In the genomic region with DNA sequence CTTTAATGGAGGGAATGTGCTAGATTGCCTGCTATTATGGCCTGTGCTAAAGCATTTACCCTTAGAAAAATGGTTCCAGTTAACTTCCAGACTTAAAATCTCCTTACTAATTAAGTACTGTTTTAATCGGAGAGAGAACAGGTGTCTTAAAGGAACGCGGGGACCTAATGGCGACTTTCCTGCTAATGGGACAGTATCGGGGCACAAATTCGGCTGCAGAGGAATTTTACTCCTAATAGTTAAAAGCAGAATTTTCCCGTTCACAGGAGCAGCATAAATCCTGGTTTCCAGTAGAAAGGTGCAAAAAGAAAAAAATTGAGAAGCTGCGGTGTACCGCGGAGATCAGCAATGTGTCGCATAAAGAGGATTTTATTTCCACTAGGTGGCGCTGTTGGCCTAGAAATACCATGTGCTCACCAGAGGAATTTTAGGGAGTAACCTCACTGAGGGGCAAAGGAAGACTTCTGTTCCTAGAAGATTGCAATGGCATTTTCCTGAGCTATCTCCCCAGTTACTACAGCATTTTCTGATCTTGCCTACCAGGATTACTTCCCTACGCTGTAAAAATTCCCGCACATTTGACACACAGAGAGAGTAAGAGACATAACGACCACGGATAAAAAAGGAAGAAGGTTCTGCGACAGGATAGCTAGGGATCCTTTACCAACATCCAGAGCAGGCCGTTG, we compare ENCODE assay signal across 9 cellular contexts. TPM values are rescaled to one million over a fixed set of nuclear protein-coding genes. Genes with fewer than 3 reads are reported as not detected.
DNase-seq lines count a peak whose midpoint lies in the region; ATAC-seq and TF ChIP-seq lines count a peak whose summit lies in the region.
"Had no signal": no experiment of that assay in that cellular context is flagged by ENCODE, and none has a peak within 500 bp of the region (broad histone marks: within the 10 kb centered on the region; RNA-seq: fewer than 3 reads in every experiment).

No MANE protein-coding gene starts in this region.

- H2AFZ ChIP-seq in trophoblast cell (ENCODE audit: insufficient read depth, low read length, poor library complexity): no peak overlapping the region

- CTCF ChIA-PET in Calu3 (lab: Charles Lee): interaction anchor here (0.8 to 1.2 kb wide), 3 partner anchors 20 to 420 kb away, joined by 3 to 5 read pairs (median 3); no protein-coding TSS in a partner anchor

- H2BK120ac ChIP-seq in trophoblast cell (ENCODE audit: insufficient read depth, low read length, poor library complexity): no peak overlapping the region

- no peak overlapping the region for H3K4me3 Mint-ChIP-seq in Calu3 (ENCODE audit: low read depth, unreplicated experiment)
- H3K4me3 Mint-ChIP-seq: activated naive CD8-positive, alpha-beta T cell treated with anti-CD3 and anti-CD28 coated beads, Interleukin-2, amount 10 ng/mL, durations not matched to agents 7 days and 5 days had no signal

- H3K79me2 ChIP-seq in trophoblast cell (ENCODE audit: control insufficient read depth, insufficient read depth, low read length, poor library complexity): no peaks in the 10 kb centered on the region

- H3K4me1 Mint-ChIP-seq in Calu3 (ENCODE audit: low read depth, unreplicated experiment): no peaks in the 10 kb centered on the region
- H3K4me1 Mint-ChIP-seq: activated naive CD8-positive, alpha-beta T cell treated with anti-CD3 and anti-CD28 coated beads, Interleukin-2, amount 10 ng/mL, durations not matched to agents 7 days and 5 days had no signal

- no peak for TF ChIP-seq POLR2A in Peyer's patch (IDR thresholded peaks at IDR 0.05)

- H3K27me3 ChIP-seq in Peyer's patch (no peaks in the 10 kb centered on the region), foreskin keratinocyte (no peaks in the 10 kb centered on the region), trophoblast cell (ENCODE audit: insufficient read depth, low read length) (no peaks in the 10 kb centered on the region)

- no peak overlapping the region for H4K12ac ChIP-seq in trophoblast cell (ENCODE audit: low read depth, low read length)

- H3K4me1 ChIP-seq in Peyer's patch: no peaks in the 10 kb centered on the region
- H3K4me1 ChIP-seq in foreskin keratinocyte: no peaks in the 10 kb centered on the region
- H3K4me1 ChIP-seq in trophoblast cell (ENCODE audit: control insufficient read depth in 1 of 2, insufficient read depth in 2 of 2, low read length in 2 of 2): no peaks in the 10 kb centered on the region

- peak; percentile 83 for TF ChIP-seq CTCF in Calu3 (IDR thresholded peaks at IDR 0.05; ENCODE audit: unreplicated experiment)
- peak; percentile 63 to 80 (median 70) for TF ChIP-seq CTCF in Peyer's patch (IDR thresholded peaks at IDR 0.05)
- TF ChIP-seq CTCF in foreskin keratinocyte (conservative IDR thresholded peaks at IDR 0.05): peak; percentile 79

- no peak overlapping the region for H4K91ac ChIP-seq in trophoblast cell (ENCODE audit: low read depth, low read length)

- no TSS peak for BruUV-seq in Calu3 (replicated peaks; lab: Mats Ljungman, UMichigan)

- H3K36me3 Mint-ChIP-seq in Calu3 (ENCODE audit: insufficient read depth, unreplicated experiment): no peaks in the 10 kb centered on the region

- ATAC-seq in foreskin keratinocyte (peak; percentile 35), HG03457 (IDR thresholded peaks at IDR 0.05; ENCODE audit: unreplicated experiment) (no peak), HG03159 (IDR thresholded peaks at IDR 0.05; ENCODE audit: unreplicated experiment) (no peak)

- no peak overlapping the region for H3K9ac ChIP-seq in trophoblast cell (ENCODE audit: low read length)

- no CpG with 5 or more reads among the region's 18 CpGs for WGBS in trophoblast cell (ENCODE audit: extremely low coverage, insufficient coverage, insufficient read length)

- no peak overlapping the region for H2AK5ac ChIP-seq in trophoblast cell (ENCODE audit: low read length)

- peaks cover 0 to 16% (median 7%) of the 10 kb centered on the region in 4 donors for H3K9me3 ChIP-seq in Peyer's patch
- H3K9me3 ChIP-seq in trophoblast cell (ENCODE audit: insufficient read depth, low read depth, low read length): peaks cover 14% of the 10 kb centered on the region

- intact Hi-C loops in Calu3 (cut with micrococcal nuclease; ENCODE audit: unreplicated experiment): loop anchor here (5.0 to 10.0 kb wide), 3 partner anchors 113 to 493 kb away; a partner anchor contains a TSS

- H3K23ac ChIP-seq in trophoblast cell (ENCODE audit: low read length): no peak overlapping the region

- no peak overlapping the region for H3K18ac ChIP-seq in trophoblast cell (ENCODE audit: low read length)

- peaks cover 76% of the 10 kb centered on the region for H3K27me3 Mint-ChIP-seq in Calu3 (ENCODE audit: unreplicated experiment)

- H3K4me3 ChIP-seq in Peyer's patch (no peak overlapping the region), trophoblast cell (ENCODE audit: low read depth, low read length) (no peak overlapping the region)

- H3K27ac Mint-ChIP-seq in Calu3 (ENCODE audit: unreplicated experiment): no peak overlapping the region
- H3K27ac Mint-ChIP-seq: activated naive CD8-positive, alpha-beta T cell treated with anti-CD3 and anti-CD28 coated beads, Interleukin-2, amount 10 ng/mL, durations not matched to agents 7 days and 5 days had no signal

- no peak overlapping the region for H2BK5ac ChIP-seq in trophoblast cell (ENCODE audit: low read depth, low read length, poor library complexity)

- H2BK12ac ChIP-seq in trophoblast cell (ENCODE audit: low read length): no peak overlapping the region

- H3K9me3 Mint-ChIP-seq in Calu3 (ENCODE audit: low read depth, unreplicated experiment): peaks cover 7% of the 10 kb centered on the region

- H3K36me3 ChIP-seq in Peyer's patch (no peaks in the 10 kb centered on the region), trophoblast cell (ENCODE audit: control insufficient read depth in 1 of 2, insufficient read depth in 2 of 2, low read length in 2 of 2) (no peaks in the 10 kb centered on the region)

- H3K4me2 ChIP-seq in trophoblast cell (ENCODE audit: low read length): no peak overlapping the region

- H3K27ac ChIP-seq in Peyer's patch: no peak overlapping the region
- H3K27ac ChIP-seq in foreskin keratinocyte: no peak overlapping the region
- H3K27ac ChIP-seq in trophoblast cell (ENCODE audit: low read depth, low read length): no peak overlapping the region

- H3K79me1 ChIP-seq in trophoblast cell (ENCODE audit: low read length): no peaks in the 10 kb centered on the region

- H4K8ac ChIP-seq in trophoblast cell (ENCODE audit: low read depth, low read length): no peak overlapping the region

- no peak overlapping the region for H3K4ac ChIP-seq in trophoblast cell (ENCODE audit: low read depth, low read length)

- H3K14ac ChIP-seq in trophoblast cell (ENCODE audit: low read length): no peak overlapping the region

- peak; percentile 59 for DNase-seq in Calu3
- DNase-seq in HS-5 (ENCODE audit: low read depth): peak; percentile 20
- peak in 2 of 3 donors; percentile 60 to 82 for DNase-seq in Peyer's patch
- peak; percentile 7 for DNase-seq in activated T-helper 9 cell treated with anti-CD3 and anti-CD28 coated beads, Interleukin-2, amount 50 U/mL, for 16 hours (ENCODE audit: low read depth)
- peak in 1 of 2 donors; percentile 16 for DNase-seq in foreskin keratinocyte
- peak; percentile 29 to 86 for DNase-seq in trophoblast cell
- DNase-seq: activated naive CD8-positive, alpha-beta T cell treated with anti-CD3 and anti-CD28 coated beads, Interleukin-2, amount 10 ng/mL, durations not matched to agents 7 days and 5 days had no signal

RNA-seq across cellular contexts. Expression of a gene that starts 44.5 kb away (rescaled TPM):
- total RNA-seq in Calu3 (2022) (4.0 and 4.6 TPM in 2 replicates), Peyer's patch (under 1 TPM in 3 of 4 donors, not detected in 1; 0.47 to 0.80 (median 0.70) TPM), foreskin keratinocyte (1.2 and 1.3 TPM in 2 replicates)
- 0.25 and 0.37 TPM in 2 replicates for polyA plus RNA-seq in foreskin keratinocyte
- polyA plus RNA-seq in trophoblast cell (2013): 0.58 and 0.60 TPM in 2 replicates

RNA-seq across cellular contexts. Expression of a gene that starts 56.1 kb away (rescaled TPM):
- not detected in 2 replicates for total RNA-seq in Calu3 (2022)
- not detected for total RNA-seq in Peyer's patch
- not detected in 2 replicates for total RNA-seq in foreskin keratinocyte
- polyA plus RNA-seq in foreskin keratinocyte: not detected in 2 replicates
- 0.03 TPM in 1 of 2 replicates, not detected in the other for polyA plus RNA-seq in trophoblast cell (2013)
- total RNA-seq: activated naive CD8-positive, alpha-beta T cell treated with anti-CD3 and anti-CD28 coated beads, Interleukin-2, amount 10 ng/mL, durations not matched to agents 7 days and 5 days had no signal
